ENCODE assay signal across 10 cellular contexts in the genomic region with DNA sequence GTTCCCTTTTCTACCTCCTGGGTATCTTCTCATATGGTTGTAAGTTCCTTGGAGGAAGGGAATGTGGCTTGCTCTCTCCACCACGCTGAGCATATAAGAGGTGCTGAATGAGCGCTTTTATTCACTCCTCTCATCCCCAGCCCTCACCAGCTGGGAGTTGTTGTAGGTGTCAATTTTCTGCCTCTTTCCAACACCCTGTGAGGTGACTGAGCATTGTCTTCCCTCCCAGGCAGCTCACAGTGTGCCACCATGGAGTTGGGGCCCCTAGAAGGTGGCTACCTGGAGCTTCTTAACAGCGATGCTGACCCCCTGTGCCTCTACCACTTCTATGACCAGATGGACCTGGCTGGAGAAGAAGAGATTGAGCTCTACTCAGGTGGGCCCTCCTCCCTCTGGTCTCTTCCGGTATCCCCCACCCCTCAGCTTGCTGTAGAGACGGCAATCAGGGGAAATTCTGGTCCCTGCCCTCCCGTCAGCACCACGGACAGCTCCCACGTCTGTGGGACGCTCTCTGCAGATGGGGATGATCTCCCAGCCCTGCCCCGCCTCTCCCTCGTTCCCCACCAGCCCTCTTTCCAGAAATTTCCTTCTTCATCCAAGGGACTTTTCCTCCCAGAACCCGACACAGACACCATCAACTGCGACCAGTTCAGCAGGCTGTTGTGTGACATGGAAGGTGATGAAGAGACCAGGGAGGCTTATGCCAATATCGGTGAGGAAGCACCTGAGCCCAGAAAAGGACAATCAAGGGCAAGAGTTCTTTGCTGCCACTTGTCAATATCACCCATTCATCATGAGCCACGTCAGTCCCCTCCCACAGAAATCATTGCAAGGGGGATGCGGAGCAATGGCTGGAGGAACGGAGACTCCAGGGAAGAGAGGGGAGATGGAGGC. TPM values are rescaled to one million over a fixed set of nuclear protein-coding genes. Genes with fewer than 3 reads are reported as not detected.
DNase-seq lines count a peak whose midpoint lies in the region; ATAC-seq and TF ChIP-seq lines count a peak whose summit lies in the region.
"Had no signal": no experiment of that assay in that cellular context is flagged by ENCODE, and none has a peak within 500 bp of the region (broad histone marks: within the 10 kb centered on the region; RNA-seq: fewer than 3 reads in every experiment).

No MANE protein-coding gene starts in this region.

- H3K9me3 ChIP-seq in SK-N-SH = no peaks in the 10 kb centered on the region
- H3K9me3 ChIP-seq: suprapubic skin had no signal

- no peaks in the 10 kb centered on the region for H3K79me2 ChIP-seq in SK-N-SH (ENCODE audit: insufficient read depth)

- H3K4me2 ChIP-seq in SK-N-SH = no peak overlapping the region

- CTCF ChIA-PET in SK-N-SH (lab: Yijun Ruan, JAX) = no interaction called here

- H3K4me3 ChIP-seq in SK-N-SH (ENCODE audit: low read depth in 2 of 2, low read length in 1 of 2) = no peak overlapping the region
- H3K4me3 ChIP-seq: suprapubic skin had no signal

- H3K4me1 ChIP-seq in SK-N-SH (ENCODE audit: control insufficient read depth in 1 of 2, insufficient read depth in 2 of 2, low read depth in 1 of 2, low read length in 1 of 2) = no peaks in the 10 kb centered on the region
- H3K4me1 ChIP-seq: suprapubic skin had no signal

- no peak for TF ChIP-seq EP300 in SK-N-SH (IDR thresholded peaks at IDR 0.05; ENCODE audit: borderline replicate concordance in 1 of 2, low read depth in 1 of 2, low read length in 1 of 2)

- no peaks in the 10 kb centered on the region for H3K27me3 ChIP-seq in SK-N-SH (ENCODE audit: insufficient read depth)
- H3K27me3 ChIP-seq: suprapubic skin had no signal

- no peak overlapping the region for H3K9ac ChIP-seq in SK-N-SH

- no peaks in the 10 kb centered on the region for H3K9me2 ChIP-seq in SK-N-SH

- 43% methylated on average over 17 of the region's 17 CpGs for WGBS in SK-N-SH (ENCODE audit: low lambda C conversion rate)

- no peaks in the 10 kb centered on the region for H4K20me1 ChIP-seq in SK-N-SH (ENCODE audit: insufficient read depth)

- TF ChIP-seq RAD21 in SK-N-SH (IDR thresholded peaks at IDR 0.05; ENCODE audit: low read length) = no peak

- H3K27ac ChIP-seq in SK-N-SH (ENCODE audit: low read depth in 2 of 2, low read length in 1 of 2) = no peak overlapping the region
- H3K27ac ChIP-seq: suprapubic skin had no signal

- POLR2A ChIA-PET in SK-N-SH (lab: Yijun Ruan, JAX) = no interaction called here

- DNase-seq in activated CD4-positive, alpha-beta T cell treated with anti-CD3 and anti-CD28 coated beads for 48 hours = peak; percentile 54
- no peak for DNase-seq in activated CD4-positive, alpha-beta T cell treated with anti-CD3 and anti-CD28 coated beads for 4 hours
- no peak for DNase-seq in SK-N-SH
- DNase-seq in fibroblast of peridontal ligament (ENCODE audit: extremely low read depth) = peak; percentile 35
- peak; percentile 32 for DNase-seq in stimulated activated CD4-positive, alpha-beta T cell treated with anti-CD3 and anti-CD28 coated beads, Interleukin-4, amount 100 ng/mL, for 1 hour
- DNase-seq in NCI-H2227 treated with DMSO at 0.1 percent for 48 hours (lab: John Stamatoyannopoulos, UW) = no peak
- DNase-seq: CD4-positive, CD25-positive, alpha-beta regulatory T cell had no signal

- no peak for TF ChIP-seq CTCF in SK-N-SH (IDR thresholded peaks at IDR 0.05)

- H3F3A ChIP-seq in SK-N-SH (replicated peaks; ENCODE audit: insufficient read depth) = no peaks in the 10 kb centered on the region

- no peaks in the 10 kb centered on the region for H3K36me3 ChIP-seq in SK-N-SH (replicated peaks in 1 of 2; ENCODE audit: control insufficient read depth in 1 of 2, insufficient read depth in 2 of 2, low read length in 1 of 2)

- ATAC-seq in GM18498 (IDR thresholded peaks at IDR 0.05; ENCODE audit: unreplicated experiment) (no peak), HG03097 (IDR thresholded peaks at IDR 0.05; ENCODE audit: low FRiP score, unreplicated experiment) (no peak)

- H2AFZ ChIP-seq in SK-N-SH (ENCODE audit: low read depth) = no peak overlapping the region

TF ChIP-seq in SK-N-SH, 30 proteins besides CTCF, POLR2A, EP300 and RAD21:
- TF ChIP-seq GABPA (IDR thresholded peaks at IDR 0.05; ENCODE audit: low read depth) = no peak
- TF ChIP-seq, protein P1, sequence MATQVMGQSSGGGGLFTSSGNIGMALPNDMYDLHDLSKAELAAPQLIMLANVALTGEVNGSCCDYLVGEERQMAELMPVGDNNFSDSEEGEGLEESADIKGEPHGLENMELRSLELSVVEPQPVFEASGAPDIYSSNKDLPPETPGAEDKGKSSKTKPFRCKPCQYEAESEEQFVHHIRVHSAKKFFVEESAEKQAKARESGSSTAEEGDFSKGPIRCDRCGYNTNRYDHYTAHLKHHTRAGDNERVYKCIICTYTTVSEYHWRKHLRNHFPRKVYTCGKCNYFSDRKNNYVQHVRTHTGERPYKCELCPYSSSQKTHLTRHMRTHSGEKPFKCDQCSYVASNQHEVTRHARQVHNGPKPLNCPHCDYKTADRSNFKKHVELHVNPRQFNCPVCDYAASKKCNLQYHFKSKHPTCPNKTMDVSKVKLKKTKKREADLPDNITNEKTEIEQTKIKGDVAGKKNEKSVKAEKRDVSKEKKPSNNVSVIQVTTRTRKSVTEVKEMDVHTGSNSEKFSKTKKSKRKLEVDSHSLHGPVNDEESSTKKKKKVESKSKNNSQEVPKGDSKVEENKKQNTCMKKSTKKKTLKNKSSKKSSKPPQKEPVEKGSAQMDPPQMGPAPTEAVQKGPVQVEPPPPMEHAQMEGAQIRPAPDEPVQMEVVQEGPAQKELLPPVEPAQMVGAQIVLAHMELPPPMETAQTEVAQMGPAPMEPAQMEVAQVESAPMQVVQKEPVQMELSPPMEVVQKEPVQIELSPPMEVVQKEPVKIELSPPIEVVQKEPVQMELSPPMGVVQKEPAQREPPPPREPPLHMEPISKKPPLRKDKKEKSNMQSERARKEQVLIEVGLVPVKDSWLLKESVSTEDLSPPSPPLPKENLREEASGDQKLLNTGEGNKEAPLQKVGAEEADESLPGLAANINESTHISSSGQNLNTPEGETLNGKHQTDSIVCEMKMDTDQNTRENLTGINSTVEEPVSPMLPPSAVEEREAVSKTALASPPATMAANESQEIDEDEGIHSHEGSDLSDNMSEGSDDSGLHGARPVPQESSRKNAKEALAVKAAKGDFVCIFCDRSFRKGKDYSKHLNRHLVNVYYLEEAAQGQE (IDR thresholded peaks at IDR 0.05; ENCODE audit: low read depth, low read length) = peak; percentile 97

RNA-seq across cellular contexts. Expression of a gene that starts 18.3 kb away (rescaled TPM):
- polyA plus RNA-seq in SK-N-SH (2012; rRNA removed) = 0.15 and 0.23 TPM in 2 replicates
- 0.09 and 0.19 TPM in 2 replicates for polyA plus RNA-seq in SK-N-SH (2012; cell fraction: cytosol; rRNA removed)
- polyA plus RNA-seq in SK-N-SH (2012; cell fraction: nucleus; rRNA removed) = 0.68 and 1.0 TPM in 2 replicates

RNA-seq across cellular contexts. Expression of a gene that starts 47.0 kb away (rescaled TPM):
- 48.2 and 55.5 TPM in 2 replicates for polyA plus RNA-seq in SK-N-SH (2012; rRNA removed)
- polyA plus RNA-seq in SK-N-SH (2012; cell fraction: cytosol; rRNA removed) = 37.8 and 49.5 TPM in 2 replicates
- polyA plus RNA-seq in SK-N-SH (2012; cell fraction: nucleus; rRNA removed) = 27.7 and 34.0 TPM in 2 replicates

RNA-seq across cellular contexts. Expression of a gene that starts 49.1 kb away (rescaled TPM):
- polyA plus RNA-seq in SK-N-SH (2012; rRNA removed) = 9.2 and 13.7 TPM in 2 replicates
- polyA plus RNA-seq in SK-N-SH (2012; cell fraction: cytosol; rRNA removed) = 9.3 and 12.0 TPM in 2 replicates
- polyA plus RNA-seq in SK-N-SH (2012; cell fraction: nucleus; rRNA removed) = 22.7 and 22.9 TPM in 2 replicates

Comparison
In these comparisons a context has a peak if more than half of its experiments do, and no peak if none do; other contexts are left out.
1. DNase-seq: peak in activated CD4-positive, alpha-beta T cell treated with anti-CD3 and anti-CD28 coated beads for 48 hours (single experiment), fibroblast of peridontal ligament (single experiment) and stimulated activated CD4-positive, alpha-beta T cell treated with anti-CD3 and anti-CD28 coated beads, Interleukin-4, amount 100 ng/mL, for 1 hour (single experiment); none in activated CD4-positive, alpha-beta T cell treated with anti-CD3 and anti-CD28 coated beads for 4 hours (0 of 2), SK-N-SH (single experiment) and NCI-H2227 treated with DMSO at 0.1 percent for 48 hours (single experiment).